ENCODE assay signal across 20 cellular contexts in the genomic region with DNA sequence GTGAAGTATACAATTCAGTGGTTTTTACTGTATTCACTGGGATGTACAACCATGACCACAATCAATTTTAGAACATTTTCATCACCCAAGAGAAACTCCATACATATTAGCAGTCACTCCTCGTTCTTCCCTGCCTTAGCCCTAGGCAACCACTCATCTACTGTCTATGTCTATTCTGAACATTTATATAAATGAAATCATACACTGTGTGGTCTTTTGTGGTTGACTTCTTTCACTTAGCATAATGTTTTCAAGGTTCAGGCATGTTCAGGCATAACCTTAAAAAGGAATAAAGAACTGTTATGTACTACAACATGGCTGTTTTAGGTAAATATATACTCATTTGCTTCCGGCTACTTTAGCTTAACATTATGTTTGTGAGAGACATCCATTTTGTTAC. TPM values are rescaled to one million over a fixed set of nuclear protein-coding genes. Genes with fewer than 3 reads are reported as not detected.
A peak's percentile ranks its signal among the peaks of the same experiment; 100 is the strongest.
DNase-seq lines count a peak whose midpoint lies in the region; ATAC-seq and TF ChIP-seq lines count a peak whose summit lies in the region.
"Had no signal": no experiment of that assay in that cellular context is flagged by ENCODE, and none has a peak within 500 bp of the region (broad histone marks: within the 10 kb centered on the region; RNA-seq: fewer than 3 reads in every experiment).

No MANE protein-coding gene starts in this region.

- H3K4me1 ChIP-seq in esophagus muscularis mucosa = no peaks in the 10 kb centered on the region

- no peaks in the 10 kb centered on the region for H3K9me3 ChIP-seq in esophagus muscularis mucosa
- H3K9me3 ChIP-seq: BLaER1 treated with 17β-estradiol and CSF1 and Interleukin-3, amounts not matched to agents 10 nM and 100 nM had no signal

- H3K4me1 Mint-ChIP-seq in activated T-cell treated with anti-CD3 and anti-CD28 coated beads, Interleukin-2, amount 50 U/mL, for 72 hours (ENCODE audit: low read depth) = no peaks in the 10 kb centered on the region
- no peaks in the 10 kb centered on the region for H3K4me1 Mint-ChIP-seq in activated T-helper 17 cell treated with anti-CD3 and anti-CD28 coated beads, Interleukin-2, amount 50 U/mL, for 72 hours
- peaks cover 3% of the 10 kb centered on the region for H3K4me1 Mint-ChIP-seq in osteocyte (ENCODE audit: unreplicated experiment)
- no peaks in the 10 kb centered on the region for H3K4me1 Mint-ChIP-seq in natural killer cell

- H3K27ac Mint-ChIP-seq in activated T-cell treated with anti-CD3 and anti-CD28 coated beads, Interleukin-2, amount 50 U/mL, for 72 hours = peak overlapping the region; percentile 14
- peak overlapping the region; percentile 13 for H3K27ac Mint-ChIP-seq in activated T-helper 17 cell treated with anti-CD3 and anti-CD28 coated beads, Interleukin-2, amount 50 U/mL, for 72 hours
- peak overlapping the region; percentile 34 for H3K27ac Mint-ChIP-seq in osteocyte (ENCODE audit: unreplicated experiment)
- peak overlapping the region in 1 of 2 donors; percentile 10 for H3K27ac Mint-ChIP-seq in natural killer cell
- H3K27ac Mint-ChIP-seq: CD8-positive, alpha-beta T cell had no signal

- no peak for TF ChIP-seq EP300 in esophagus muscularis mucosa (IDR thresholded peaks at IDR 0.05)

- no peak for TF ChIP-seq POLR2A in esophagus muscularis mucosa (IDR thresholded peaks at IDR 0.05; ENCODE audit: low read depth)

- 95% methylated on average over 2 of the region's 2 CpGs for WGBS in esophagus muscularis mucosa

- H3K9me3 Mint-ChIP-seq in activated T-cell treated with anti-CD3 and anti-CD28 coated beads, Interleukin-2, amount 50 U/mL, for 72 hours = no peaks in the 10 kb centered on the region
- H3K9me3 Mint-ChIP-seq in activated T-helper 17 cell treated with anti-CD3 and anti-CD28 coated beads, Interleukin-2, amount 50 U/mL, for 72 hours = no peaks in the 10 kb centered on the region
- no peaks in the 10 kb centered on the region for H3K9me3 Mint-ChIP-seq in osteocyte (ENCODE audit: unreplicated experiment)
- no peaks in the 10 kb centered on the region for H3K9me3 Mint-ChIP-seq in natural killer cell
- H3K9me3 Mint-ChIP-seq: CD8-positive, alpha-beta T cell had no signal

- no peak for TF ChIP-seq CTCF in esophagus muscularis mucosa (IDR thresholded peaks at IDR 0.05)
- TF ChIP-seq CTCF in osteocyte (IDR thresholded peaks at IDR 0.05) = no peak
- TF ChIP-seq CTCF in natural killer cell (IDR thresholded peaks at IDR 0.05) = no peak

- DNase-seq in activated T-cell treated with anti-CD3 and anti-CD28 coated beads, Interleukin-2, amount 50 U/mL, for 72 hours = no peak
- DNase-seq in activated T-cell treated with anti-CD3 and anti-CD28 coated beads, Interleukin-2, amount 50 U/mL, for 1 hour = no peak
- DNase-seq in esophagus muscularis mucosa (ENCODE audit: extremely low spot score) (peak; percentile 5), osteocyte (ENCODE audit: extremely low spot score, unreplicated experiment) (no peak), NCI-H2196 treated with DMSO at 0.1 percent for 48 hours (lab: John Stamatoyannopoulos, UW; ENCODE audit: unreplicated experiment) (no peak), natural killer cell (no peak)
- DNase-seq: Calu3; CD8-positive, alpha-beta T cell; GM23248; HCEC 1CT; NCI-H1436; NCI-H2029; NCI-H510A; NCI-H748 treated with DMSO at 0.1 percent for 48 hours; NK-92 treated with Interleukin-12 subunit alpha and Interleukin-12 subunit beta, amount 100 ng/mL, for 24 hours; SIG-M5 had no signal

- no peak for ATAC-seq in activated T-cell treated with anti-CD3 and anti-CD28 coated beads, Interleukin-2, amount 50 U/mL, for 72 hours (replicated peaks in 1 of 2)
- ATAC-seq in activated T-helper 17 cell treated with anti-CD3 and anti-CD28 coated beads, Interleukin-2, amount 50 U/mL, for 72 hours (replicated peaks) = no peak
- ATAC-seq in GM19397 (IDR thresholded peaks at IDR 0.05; ENCODE audit: unreplicated experiment) = no peak
- no peak for ATAC-seq in natural killer cell
- ATAC-seq: CD8-positive, alpha-beta T cell had no signal

- no peak overlapping the region for H3K4me3 ChIP-seq in esophagus muscularis mucosa
- H3K4me3 ChIP-seq: BLaER1 treated with 17β-estradiol and CSF1 and Interleukin-3, amounts not matched to agents 10 nM and 100 nM; GM23248 had no signal

- H3K27ac ChIP-seq in esophagus muscularis mucosa (replicated peaks in 1 of 4) = no peak overlapping the region
- H3K27ac ChIP-seq: BLaER1 treated with 17β-estradiol and CSF1 and Interleukin-3, amounts not matched to agents 10 nM and 100 nM; GM23248; KMS-11 had no signal

- intact Hi-C loops in esophagus muscularis mucosa (cut with DNase I) (no loop called here), natural killer cell (cut with micrococcal nuclease) (no loop called here)

- no peaks in the 10 kb centered on the region for H3K27me3 Mint-ChIP-seq in activated T-cell treated with anti-CD3 and anti-CD28 coated beads, Interleukin-2, amount 50 U/mL, for 72 hours (ENCODE audit: low read depth)
- H3K27me3 Mint-ChIP-seq in activated T-helper 17 cell treated with anti-CD3 and anti-CD28 coated beads, Interleukin-2, amount 50 U/mL, for 72 hours = no peaks in the 10 kb centered on the region
- H3K27me3 Mint-ChIP-seq in osteocyte (ENCODE audit: unreplicated experiment) (no peaks in the 10 kb centered on the region), natural killer cell (ENCODE audit: low read depth in 2 of 2) (no peaks in the 10 kb centered on the region)

- H3K4me3 Mint-ChIP-seq in activated T-cell treated with anti-CD3 and anti-CD28 coated beads, Interleukin-2, amount 50 U/mL, for 72 hours = no peak overlapping the region
- H3K4me3 Mint-ChIP-seq in activated T-helper 17 cell treated with anti-CD3 and anti-CD28 coated beads, Interleukin-2, amount 50 U/mL, for 72 hours = no peak overlapping the region
- H3K4me3 Mint-ChIP-seq in osteocyte (ENCODE audit: unreplicated experiment) (no peak overlapping the region), natural killer cell (no peak overlapping the region)
- H3K4me3 Mint-ChIP-seq: CD8-positive, alpha-beta T cell had no signal

- H3K27me3 ChIP-seq in esophagus muscularis mucosa = no peaks in the 10 kb centered on the region
- H3K27me3 ChIP-seq: BLaER1 treated with 17β-estradiol and CSF1 and Interleukin-3, amounts not matched to agents 10 nM and 100 nM had no signal

- H3K36me3 Mint-ChIP-seq in activated T-cell treated with anti-CD3 and anti-CD28 coated beads, Interleukin-2, amount 50 U/mL, for 72 hours (ENCODE audit: insufficient read depth in 2 of 2) = peaks cover 1 to 8% of the 10 kb centered on the region in 2 donors
- H3K36me3 Mint-ChIP-seq in activated T-helper 17 cell treated with anti-CD3 and anti-CD28 coated beads, Interleukin-2, amount 50 U/mL, for 72 hours (ENCODE audit: low read depth) = peaks cover 68% of the 10 kb centered on the region
- H3K36me3 Mint-ChIP-seq in osteocyte (ENCODE audit: unreplicated experiment) (peaks cover 36% of the 10 kb centered on the region), natural killer cell (peaks cover 6% of the 10 kb centered on the region)

- peaks cover 12 to 82% (median 61%) of the 10 kb centered on the region in 4 donors for H3K36me3 ChIP-seq in esophagus muscularis mucosa

RNA-seq across cellular contexts. Expression of a gene that starts 37.3 kb away (rescaled TPM):
- total RNA-seq in activated T-cell treated with anti-CD3 and anti-CD28 coated beads, Interleukin-2, amount 50 U/mL, for 72 hours = 10 to 100 TPM; 22.1 to 25.3 TPM
- total RNA-seq in activated T-helper 17 cell treated with anti-CD3 and anti-CD28 coated beads, Interleukin-2, amount 50 U/mL, for 72 hours = 10 to 100 TPM in 1 of 2 donors, 1 to 10 TPM in 1; 8.7 to 11.5 TPM
- 10 to 100 TPM in 2 of 4 donors, 1 to 10 TPM in 2; 7.5 to 13.1 (median 9.8) TPM for total RNA-seq in esophagus muscularis mucosa
- total RNA-seq in osteocyte = 18.4 and 20.0 TPM in 2 replicates
- total RNA-seq in natural killer cell = 10 to 100 TPM; 16.6 to 17.5 (median 17.1) TPM

RNA-seq across cellular contexts. Expression of a gene that starts 58.7 kb away (rescaled TPM):
- 10 to 100 TPM; 29.1 to 30.9 TPM for total RNA-seq in activated T-cell treated with anti-CD3 and anti-CD28 coated beads, Interleukin-2, amount 50 U/mL, for 72 hours
- total RNA-seq in activated T-helper 17 cell treated with anti-CD3 and anti-CD28 coated beads, Interleukin-2, amount 50 U/mL, for 72 hours = 10 to 100 TPM; 28.7 to 30.0 TPM
- total RNA-seq in esophagus muscularis mucosa = 10 to 100 TPM; 18.2 to 26.2 (median 25.4) TPM
- 33.8 and 35.8 TPM in 2 replicates for total RNA-seq in osteocyte
- total RNA-seq in natural killer cell = 10 to 100 TPM; 34.4 to 41.3 (median 36.2) TPM

RNA-seq across cellular contexts. Expression of a gene that starts 59.9 kb away (rescaled TPM):
- total RNA-seq in activated T-cell treated with anti-CD3 and anti-CD28 coated beads, Interleukin-2, amount 50 U/mL, for 72 hours = 1 to 10 TPM; 9.2 to 9.6 TPM
- total RNA-seq in activated T-helper 17 cell treated with anti-CD3 and anti-CD28 coated beads, Interleukin-2, amount 50 U/mL, for 72 hours = 1 to 10 TPM; 7.7 to 8.8 TPM
- total RNA-seq in esophagus muscularis mucosa = 100 to 1,000 TPM in 2 of 4 donors, 10 to 100 TPM in 2; 68.3 to 132 (median 98.7) TPM
- 15.5 and 18.5 TPM in 2 replicates for total RNA-seq in osteocyte
- total RNA-seq in natural killer cell = 10 to 100 TPM; 10.4 to 11.5 (median 10.9) TPM
